Comparison of ENCODE assay signal across 8 cellular contexts in the genomic region with DNA sequence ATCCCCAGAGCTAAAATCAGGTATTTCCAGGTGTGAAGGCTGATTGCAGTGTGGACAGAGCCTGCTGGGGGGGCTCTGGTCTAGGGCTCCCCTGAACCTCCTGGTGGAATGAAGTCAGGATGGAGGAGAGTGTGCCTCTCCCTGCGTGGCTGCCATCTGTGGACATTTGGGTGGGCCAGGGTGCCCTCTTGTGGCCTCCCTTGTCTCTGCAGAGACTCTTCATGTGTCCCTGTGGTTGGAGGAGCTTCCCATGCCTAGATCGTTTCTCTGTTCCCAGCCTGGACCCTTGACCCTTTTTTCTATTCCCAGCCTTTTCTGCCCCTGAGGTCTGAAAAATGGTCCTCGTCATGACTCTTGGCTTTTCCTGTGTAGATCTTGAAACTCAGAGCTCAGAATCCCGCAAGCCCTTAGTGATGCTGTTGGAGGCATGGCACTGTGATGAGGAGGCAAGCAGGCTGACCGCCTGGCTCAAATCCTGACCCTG. TPM values are rescaled to one million over a fixed set of nuclear protein-coding genes. Genes with fewer than 3 reads are reported as not detected.
DNase-seq lines count a peak whose midpoint lies in the region; FAIRE-seq and TF ChIP-seq lines count a peak whose summit lies in the region.

No MANE protein-coding gene starts in this region.

- TF ChIP-seq EP300 in neural cell (conservative IDR thresholded peaks at IDR 0.05; ENCODE audit: poor library complexity, severe bottlenecking) (no peak), transverse colon (IDR thresholded peaks at IDR 0.05; ENCODE audit: low read depth) (no peak)

- no peak for TF ChIP-seq POLR2A in esophagus squamous epithelium (IDR thresholded peaks at IDR 0.05)
- TF ChIP-seq POLR2A in transverse colon (IDR thresholded peaks at IDR 0.05) = no peak

- DNase-seq in AG09319 (ENCODE audit: extremely low read depth, low read depth) (no peak), GM19239 (ENCODE audit: insufficient read length, low spot score) (peak; percentile 42), NCI-H82 (lab: John Stamatoyannopoulos, UW) (peak; percentile 81), activated T-cell treated with anti-CD3 and anti-CD28 coated beads for 24 hours (ENCODE audit: low read depth) (peak; percentile 40), esophagus squamous epithelium (lab: John Stamatoyannopoulos, UW) (no peak), transverse colon (peak; percentile 62), amniotic stem cell (lab: John Stamatoyannopoulos, UW) (no peak)

- H3K27ac ChIP-seq in esophagus squamous epithelium (no peak overlapping the region), neural cell (ENCODE audit: low read length) (no peak overlapping the region), transverse colon (no peak overlapping the region)

- FAIRE-seq in GM19239 (lab: Jason Lieb, UNC) = peak; percentile 93

- H4K20me1 ChIP-seq in neural cell (ENCODE audit: insufficient read depth) = no peaks in the 10 kb centered on the region

- in situ Hi-C loops in transverse colon (cut with MboI; ENCODE audit: low pct_ligation_motif_present in 1 of 4, low pct_unique_long_range_greater_than_20kb in 1 of 4, low sequenced_read_pairs in 3 of 4) = loop anchor here in 3 of 4 donors (25.0 kb wide), 3 partner anchors 271 to 354 kb away; a partner anchor contains a TSS

- H3K4me1 ChIP-seq in esophagus squamous epithelium (no peaks in the 10 kb centered on the region), transverse colon (no peaks in the 10 kb centered on the region)

- TF ChIP-seq CTCF in AG09319 (IDR thresholded peaks at IDR 0.05; ENCODE audit: low read depth, low read length) = peak; percentile 89
- peak; percentile 42 to 67 (median 55) for TF ChIP-seq CTCF in esophagus squamous epithelium (IDR thresholded peaks at IDR 0.05)
- peak; percentile 59 for TF ChIP-seq CTCF in neural cell (IDR thresholded peaks at IDR 0.05; ENCODE audit: poor library complexity, severe bottlenecking)
- peak; percentile 56 to 77 (median 70) for TF ChIP-seq CTCF in transverse colon (IDR thresholded peaks at IDR 0.05)

- no peaks in the 10 kb centered on the region for H3F3A ChIP-seq in neural cell (ENCODE audit: insufficient read depth, low read length, poor library complexity, severe bottlenecking)

- H3K4me3 ChIP-seq in esophagus squamous epithelium (no peak overlapping the region), neural cell (ENCODE audit: low read length) (no peak overlapping the region), transverse colon (no peak overlapping the region)

- H3K27me3 ChIP-seq in esophagus squamous epithelium (no peaks in the 10 kb centered on the region), neural cell (ENCODE audit: insufficient read depth, low read depth, low read length) (no peaks in the 10 kb centered on the region), transverse colon (no peaks in the 10 kb centered on the region)

- WGBS in esophagus squamous epithelium, 2 donors = 34 to 39% methylated on average over 5 of the region's 5 CpGs
- WGBS in transverse colon (ENCODE audit: low coverage in 1 of 2), 2 donors = 35 to 40% methylated on average over 3 to 5 of the region's 5 CpGs

- H3K79me2 ChIP-seq in neural cell (replicated peaks; ENCODE audit: insufficient read depth, low read length) = no peaks in the 10 kb centered on the region

- H3K9me3 ChIP-seq in esophagus squamous epithelium (no peaks in the 10 kb centered on the region), neural cell (ENCODE audit: low read length) (peaks cover 4% of the 10 kb centered on the region), transverse colon (no peaks in the 10 kb centered on the region)

- intact Hi-C loops in esophagus squamous epithelium (cut with DNase I) (no loop called here), transverse colon (cut with DNase I; ENCODE audit: low total_unique reads) (no loop called here)

- H3K36me3 ChIP-seq in esophagus squamous epithelium (no peaks in the 10 kb centered on the region), neural cell (ENCODE audit: insufficient read depth, low read length) (no peaks in the 10 kb centered on the region), transverse colon (no peaks in the 10 kb centered on the region)

- H3K4me2 ChIP-seq in neural cell (ENCODE audit: low read length) = no peak overlapping the region

- H3K9ac ChIP-seq in neural cell (ENCODE audit: low read length) = no peak overlapping the region

- TF ChIP-seq RAD21 in neural cell (conservative IDR thresholded peaks at IDR 0.05) = peak; percentile 45

- H3K9me2 ChIP-seq in neural cell (ENCODE audit: insufficient read depth, low read length) = no peaks in the 10 kb centered on the region

- no peak overlapping the region for H2AFZ ChIP-seq in neural cell (ENCODE audit: low read depth, low read length)

TF ChIP-seq in neural cell, 6 proteins besides CTCF, POLR2A, EP300 and RAD21:
- peak; percentile 47 for TF ChIP-seq SMC3 (conservative IDR thresholded peaks at IDR 0.05; ENCODE audit: poor library complexity)
- TF ChIP-seq, protein P1, sequence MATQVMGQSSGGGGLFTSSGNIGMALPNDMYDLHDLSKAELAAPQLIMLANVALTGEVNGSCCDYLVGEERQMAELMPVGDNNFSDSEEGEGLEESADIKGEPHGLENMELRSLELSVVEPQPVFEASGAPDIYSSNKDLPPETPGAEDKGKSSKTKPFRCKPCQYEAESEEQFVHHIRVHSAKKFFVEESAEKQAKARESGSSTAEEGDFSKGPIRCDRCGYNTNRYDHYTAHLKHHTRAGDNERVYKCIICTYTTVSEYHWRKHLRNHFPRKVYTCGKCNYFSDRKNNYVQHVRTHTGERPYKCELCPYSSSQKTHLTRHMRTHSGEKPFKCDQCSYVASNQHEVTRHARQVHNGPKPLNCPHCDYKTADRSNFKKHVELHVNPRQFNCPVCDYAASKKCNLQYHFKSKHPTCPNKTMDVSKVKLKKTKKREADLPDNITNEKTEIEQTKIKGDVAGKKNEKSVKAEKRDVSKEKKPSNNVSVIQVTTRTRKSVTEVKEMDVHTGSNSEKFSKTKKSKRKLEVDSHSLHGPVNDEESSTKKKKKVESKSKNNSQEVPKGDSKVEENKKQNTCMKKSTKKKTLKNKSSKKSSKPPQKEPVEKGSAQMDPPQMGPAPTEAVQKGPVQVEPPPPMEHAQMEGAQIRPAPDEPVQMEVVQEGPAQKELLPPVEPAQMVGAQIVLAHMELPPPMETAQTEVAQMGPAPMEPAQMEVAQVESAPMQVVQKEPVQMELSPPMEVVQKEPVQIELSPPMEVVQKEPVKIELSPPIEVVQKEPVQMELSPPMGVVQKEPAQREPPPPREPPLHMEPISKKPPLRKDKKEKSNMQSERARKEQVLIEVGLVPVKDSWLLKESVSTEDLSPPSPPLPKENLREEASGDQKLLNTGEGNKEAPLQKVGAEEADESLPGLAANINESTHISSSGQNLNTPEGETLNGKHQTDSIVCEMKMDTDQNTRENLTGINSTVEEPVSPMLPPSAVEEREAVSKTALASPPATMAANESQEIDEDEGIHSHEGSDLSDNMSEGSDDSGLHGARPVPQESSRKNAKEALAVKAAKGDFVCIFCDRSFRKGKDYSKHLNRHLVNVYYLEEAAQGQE (IDR thresholded peaks at IDR 0.05; ENCODE audit: borderline replicate concordance) = no peak

RNA-seq across cellular contexts. Expression of a gene that starts 9.9 kb away (rescaled TPM):
- total RNA-seq in esophagus squamous epithelium (100 to 1,000 TPM in 1 of 4 donors, 10 to 100 TPM in 3; 70.0 to 111 (median 89.0) TPM), transverse colon (100 to 1,000 TPM in 3 of 4 donors, 10 to 100 TPM in 1; 55.1 to 173 (median 120) TPM)
- 82.7 and 236 TPM in 2 replicates for polyA plus RNA-seq in neural cell
- polyA minus RNA-seq in neural cell = 86.7 and 133 TPM in 2 replicates

Comparison
In these comparisons a context has a peak if more than half of its experiments do, and no peak if none do; other contexts are left out.
1. DNase-seq: peak in GM19239 (single experiment), NCI-H82 (single experiment), activated T-cell treated with anti-CD3 and anti-CD28 coated beads for 24 hours (single experiment) and transverse colon (single experiment); none in AG09319 (single experiment), esophagus squamous epithelium (single experiment) and amniotic stem cell (single experiment).
2. Peak in every context shown above with its lines, with median percentiles within 50 percentile points of each other: CTCF ChIP-seq.